ENCODE assay signal across 10 cellular contexts in genomic region chr12:125340791-125341190, GRCh38.
DNase-seq lines count a peak whose midpoint lies in the region; ATAC-seq, FAIRE-seq and TF ChIP-seq lines count a peak whose summit lies in the region.
"Had no signal": no experiment of that assay in that cellular context is flagged by ENCODE, and none has a peak within 500 bp of the region (broad histone marks: within the 10 kb centered on the region; RNA-seq: fewer than 3 reads in every experiment).

No MANE protein-coding gene starts in this region.

- peaks cover 0 to 1% of the 10 kb centered on the region in 2 experiments; a peak in 3 of 5 replicates for H3K27me3 ChIP-seq in HepG2 (ENCODE audit: control insufficient read depth in 1 of 2, insufficient read depth in 2 of 2, low read length in 2 of 2)

- H3K27ac ChIP-seq in HepG2 (ENCODE audit: extremely low read length, insufficient read depth, low read length): no peak overlapping the region

- no peaks in the 10 kb centered on the region for H4K20me1 ChIP-seq in HepG2 (ENCODE audit: insufficient read depth, low read length)

- H3K4me2 ChIP-seq in HepG2 (ENCODE audit: low read depth, low read length): no peak overlapping the region

- no peak overlapping the region for H3K9ac ChIP-seq in HepG2 (ENCODE audit: insufficient read depth, low read depth, low read length)

- CTCF ChIA-PET in HepG2 (lab: Yijun Ruan, JAX; ENCODE audit: low intra/inter-chr PET ratio, low total read pairs): no interaction called here

- no peak overlapping the region for H2AFZ ChIP-seq in HepG2 (ENCODE audit: low read length)

- TF ChIP-seq CTCF in NB4 (IDR thresholded peaks at IDR 0.05; ENCODE audit: low read depth, low read length) (no peak), choroid plexus epithelial cell (conservative IDR thresholded peaks at IDR 0.05; ENCODE audit: low read depth, low read length) (no peak), HepG2 (CRISPR knock-in tag; IDR thresholded peaks at IDR 0.05) (no peak)

- TF ChIP-seq POLR2A in NB4 (IDR thresholded peaks at IDR 0.05; ENCODE audit: extremely low read depth, insufficient read length) (no peak), HepG2 (IDR thresholded peaks at IDR 0.05; ENCODE audit: insufficient read depth in 1 of 2, low read depth in 2 of 2, low read length in 2 of 2) (no peak), GM12892 (IDR thresholded peaks at IDR 0.05; ENCODE audit: low read depth, low read length) (no peak)

- no peaks in the 10 kb centered on the region for H3K4me1 ChIP-seq in HepG2 (ENCODE audit: insufficient read depth, low read length)

- TF ChIP-seq EP300 in HepG2 (IDR thresholded peaks at IDR 0.05; ENCODE audit: low read depth in 2 of 2, low read length in 2 of 2): no peak
- no peak for TF ChIP-seq EP300 in HepG2 (CRISPR knock-in tag; IDR thresholded peaks at IDR 0.05; ENCODE audit: borderline replicate concordance)

- no peaks in the 10 kb centered on the region for H3K9me3 ChIP-seq in HepG2 (ENCODE audit: low read length)

- no peak; the same call in 2 of the 3 replicates for ATAC-seq in HepG2
- ATAC-seq in GM21737 (IDR thresholded peaks at IDR 0.05; ENCODE audit: unreplicated experiment): no peak
- ATAC-seq: activated T-helper 17 cell treated with anti-CD3 and anti-CD28 coated beads, Interleukin-2, amount 50 U/mL, for 72 hours had no signal

- H3K36me3 ChIP-seq in HepG2 (replicated peaks in 1 of 2; ENCODE audit: control insufficient read depth in 1 of 2, insufficient read depth in 2 of 2, low read length in 2 of 2): no peaks in the 10 kb centered on the region

- DNase-seq in ACHN (peak; percentile 61), NB4 (ENCODE audit: low read depth) (peak; percentile 9), choroid plexus epithelial cell (ENCODE audit: low read depth) (peak; percentile 30), HepG2 (ENCODE audit: low spot score) (peak; percentile 3), GM12892 (ENCODE audit: insufficient read length) (no peak), NCI-H345 (lab: John Stamatoyannopoulos, UW) (no peak)
- no peak for DNase-seq in activated CD8-positive, alpha-beta memory T cell treated with anti-CD3 and anti-CD28 coated beads, Interleukin-2, amount 50 U/mL, for 48 hours
- DNase-seq: CD4-positive, CD25-positive, alpha-beta regulatory T cell had no signal

- no TSS peak for BruUV-seq in HepG2 (replicated peaks; lab: Mats Ljungman, UMichigan)

- intact Hi-C loops in HepG2 (cut with micrococcal nuclease; ENCODE audit: unreplicated experiment): no loop called here

- in situ Hi-C loops in ACHN (cut with HindIII; ENCODE audit: low pct_ligation_motif_present, low pct_unique_long_range_greater_than_20kb, low sequenced_read_pairs) (no loop called here), HepG2 (cut with HindIII; ENCODE audit: extremely low pct_ligation_motif_present, low pct_unique_long_range_greater_than_20kb) (no loop called here)

- POLR2A ChIA-PET in HepG2 (lab: Yijun Ruan, JAX): no interaction called here

- no peak for FAIRE-seq in HepG2 (lab: Jason Lieb, UNC)
- FAIRE-seq in GM12892 (lab: Jason Lieb, UNC): no peak

- no peak for TF ChIP-seq RAD21 in HepG2 (CRISPR knock-in tag; IDR thresholded peaks at IDR 0.05)

- no peaks in the 10 kb centered on the region for H3K79me2 ChIP-seq in HepG2 (ENCODE audit: insufficient read depth, low read length)

- 2% methylated on average over 5 of the region's 5 CpGs for WGBS in HepG2 (ENCODE audit: low lambda C conversion rate)

- H3K4me3 ChIP-seq in NB4 (ENCODE audit: low read depth, low read length) (no peak overlapping the region), choroid plexus epithelial cell (ENCODE audit: low read depth, low read length) (no peak overlapping the region), HepG2 (replicated peaks in 1 of 3; ENCODE audit: insufficient read depth in 1 of 3, low read depth in 2 of 3, low read length in 3 of 3) (no peak overlapping the region)

TF ChIP-seq in HepG2, 621 proteins besides CTCF, POLR2A, EP300 and RAD21:
- TF ChIP-seq PCBP1 (IDR thresholded peaks at IDR 0.05; ENCODE audit: borderline replicate concordance, low read depth, low read length) (no peak), ZNF275 (CRISPR knock-in tag; IDR thresholded peaks at IDR 0.05; ENCODE audit: borderline replicate concordance) (no peak), CREB1 (IDR thresholded peaks at IDR 0.05) (0 out of 2 replicates have a peak, but pooled peaks have one; percentile 19), CREB1 (CRISPR knock-in tag; IDR thresholded peaks at IDR 0.05) (no peak), MIER3 (CRISPR knock-in tag; IDR thresholded peaks at IDR 0.05; ENCODE audit: borderline replicate concordance) (no peak), ATF7 (IDR thresholded peaks at IDR 0.05) (peak; percentile 64), ATF7 (CRISPR knock-in tag; IDR thresholded peaks at IDR 0.05) (no peak), ZNF263 (CRISPR knock-in tag; IDR thresholded peaks at IDR 0.05) (peak; percentile 34; the same call in 1 of the 2 replicates), PRDM15 (CRISPR knock-in tag; IDR thresholded peaks at IDR 0.05) (no peak), SNAI1 (CRISPR knock-in tag; IDR thresholded peaks at IDR 0.05; ENCODE audit: borderline replicate concordance) (no peak)
- TF ChIP-seq, protein P1, sequence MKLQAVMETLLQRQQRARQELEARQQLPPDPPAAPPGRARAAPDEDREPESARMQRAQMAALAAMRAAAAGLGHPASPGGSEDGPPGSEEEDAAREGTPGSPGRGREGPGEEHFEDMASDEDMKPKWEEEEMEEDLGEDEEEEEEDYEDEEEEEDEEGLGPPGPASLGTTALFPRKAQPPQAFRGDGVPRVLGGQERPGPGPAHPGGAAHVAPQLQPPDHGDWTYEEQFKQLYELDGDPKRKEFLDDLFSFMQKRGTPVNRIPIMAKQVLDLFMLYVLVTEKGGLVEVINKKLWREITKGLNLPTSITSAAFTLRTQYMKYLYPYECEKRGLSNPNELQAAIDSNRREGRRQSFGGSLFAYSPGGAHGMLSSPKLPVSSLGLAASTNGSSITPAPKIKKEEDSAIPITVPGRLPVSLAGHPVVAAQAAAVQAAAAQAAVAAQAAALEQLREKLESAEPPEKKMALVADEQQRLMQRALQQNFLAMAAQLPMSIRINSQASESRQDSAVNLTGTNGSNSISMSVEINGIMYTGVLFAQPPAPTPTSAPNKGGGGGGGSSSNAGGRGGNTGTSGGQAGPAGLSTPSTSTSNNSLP (IDR thresholded peaks at IDR 0.05; ENCODE audit: low read depth, low read length): no peak
- TF ChIP-seq, protein P2, sequence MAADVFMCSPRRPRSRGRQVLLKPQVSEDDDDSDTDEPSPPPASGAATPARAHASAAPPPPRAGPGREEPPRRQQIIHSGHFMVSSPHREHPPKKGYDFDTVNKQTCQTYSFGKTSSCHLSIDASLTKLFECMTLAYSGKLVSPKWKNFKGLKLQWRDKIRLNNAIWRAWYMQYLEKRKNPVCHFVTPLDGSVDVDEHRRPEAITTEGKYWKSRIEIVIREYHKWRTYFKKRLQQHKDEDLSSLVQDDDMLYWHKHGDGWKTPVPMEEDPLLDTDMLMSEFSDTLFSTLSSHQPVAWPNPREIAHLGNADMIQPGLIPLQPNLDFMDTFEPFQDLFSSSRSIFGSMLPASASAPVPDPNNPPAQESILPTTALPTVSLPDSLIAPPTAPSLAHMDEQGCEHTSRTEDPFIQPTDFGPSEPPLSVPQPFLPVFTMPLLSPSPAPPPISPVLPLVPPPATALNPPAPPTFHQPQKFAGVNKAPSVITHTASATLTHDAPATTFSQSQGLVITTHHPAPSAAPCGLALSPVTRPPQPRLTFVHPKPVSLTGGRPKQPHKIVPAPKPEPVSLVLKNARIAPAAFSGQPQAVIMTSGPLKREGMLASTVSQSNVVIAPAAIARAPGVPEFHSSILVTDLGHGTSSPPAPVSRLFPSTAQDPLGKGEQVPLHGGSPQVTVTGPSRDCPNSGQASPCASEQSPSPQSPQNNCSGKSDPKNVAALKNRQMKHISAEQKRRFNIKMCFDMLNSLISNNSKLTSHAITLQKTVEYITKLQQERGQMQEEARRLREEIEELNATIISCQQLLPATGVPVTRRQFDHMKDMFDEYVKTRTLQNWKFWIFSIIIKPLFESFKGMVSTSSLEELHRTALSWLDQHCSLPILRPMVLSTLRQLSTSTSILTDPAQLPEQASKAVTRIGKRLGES (CRISPR knock-in tag; IDR thresholded peaks at IDR 0.05; ENCODE audit: borderline replicate concordance): no peak

Comparison
In these comparisons a context has a peak if more than half of its experiments do, and no peak if none do; other contexts are left out.
1. DNase-seq: peak in ACHN (single experiment), NB4 (single experiment), choroid plexus epithelial cell (single experiment) and HepG2 (single experiment); none in GM12892 (single experiment), activated CD8-positive, alpha-beta memory T cell treated with anti-CD3 and anti-CD28 coated beads, Interleukin-2, amount 50 U/mL, for 48 hours (single experiment) and NCI-H345 (single experiment).